Comparison of ENCODE assay signal across 7 cellular contexts in genomic region chr6:149235130-149235561, GRCh38.
A peak's percentile ranks its signal among the peaks of the same experiment; 100 is the strongest.
DNase-seq lines count a peak whose midpoint lies in the region; ATAC-seq and TF ChIP-seq lines count a peak whose summit lies in the region.

No MANE protein-coding gene starts in this region.

- DNase-seq in GM12865 (ENCODE audit: low read depth): peak; percentile 72
- peak; percentile 32 for DNase-seq in SK-N-MC (ENCODE audit: low read depth, low spot score)
- peak; percentile 41 for DNase-seq in germinal center (ENCODE audit: low spot score)
- DNase-seq in cerebellar cortex (ENCODE audit: low spot score): no peak
- no peak for DNase-seq in HuH-7.5 (ENCODE audit: low spot score)

- no peak overlapping the region for H3K4me3 ChIP-seq in GM12865 (ENCODE audit: low read depth, low read length)
- H3K4me3 ChIP-seq in SK-N-MC: no peak overlapping the region

- no peak for TF ChIP-seq CTCF in GM12865 (IDR thresholded peaks at IDR 0.05; ENCODE audit: insufficient read depth, low read depth, low read length, missing control alignments)

- no peak overlapping the region for H3K9ac ChIP-seq in SK-N-MC (ENCODE audit: insufficient read length)

- no peak overlapping the region for H3K27ac ChIP-seq in SK-N-MC

- H3K36me3 ChIP-seq in SK-N-MC (ENCODE audit: insufficient read depth, low read length): no peaks in the 10 kb centered on the region

- peak; percentile 75 for ATAC-seq in GM21367 (IDR thresholded peaks at IDR 0.05; ENCODE audit: unreplicated experiment)
- peak; percentile 58 for ATAC-seq in HG03558 (IDR thresholded peaks at IDR 0.05; ENCODE audit: extremely low read depth, unreplicated experiment)

- no peaks in the 10 kb centered on the region for H3K9me3 ChIP-seq in SK-N-MC (ENCODE audit: low read depth, low read length)

Comparison
In these comparisons a context has a peak if more than half of its experiments do, and no peak if none do; other contexts are left out.
1. DNase-seq: peak in GM12865 (single experiment), SK-N-MC (single experiment) and germinal center (single experiment); none in cerebellar cortex (single experiment) and HuH-7.5 (single experiment).